Comparison of ENCODE assay signal across 13 cellular contexts in the genomic region with DNA sequence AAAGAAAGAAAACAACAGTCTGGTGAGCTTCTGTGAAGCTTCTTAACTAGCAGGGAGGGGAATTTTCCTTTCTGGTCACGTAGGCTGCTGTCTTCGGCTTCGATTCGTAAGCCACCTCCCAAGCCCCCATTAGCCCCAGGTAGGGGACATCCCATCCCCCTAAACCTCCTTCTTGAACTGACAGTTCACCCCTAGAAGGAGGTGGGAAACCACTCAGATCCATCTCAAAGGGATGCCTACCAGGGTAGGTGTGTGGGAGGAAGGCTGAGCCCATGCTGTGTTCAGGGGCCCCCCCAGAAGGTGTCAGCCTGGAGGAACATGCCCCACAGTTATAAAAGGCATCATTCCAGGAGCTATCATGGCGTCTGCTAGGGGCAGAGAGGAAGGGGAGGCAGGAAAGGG. TPM values are rescaled to one million over a fixed set of nuclear protein-coding genes. Genes with fewer than 3 reads are reported as not detected.
DNase-seq lines count a peak whose midpoint lies in the region; ATAC-seq and TF ChIP-seq lines count a peak whose summit lies in the region.
"Had no signal": no experiment of that assay in that cellular context is flagged by ENCODE, and none has a peak within 500 bp of the region (broad histone marks: within the 10 kb centered on the region; RNA-seq: fewer than 3 reads in every experiment).

No MANE protein-coding gene starts in this region.

- H3K4me3 Mint-ChIP-seq in endodermal cell, result no peak overlapping the region
- peak overlapping the region; percentile 79 to 80 for H3K4me3 Mint-ChIP-seq in stimulated activated naive CD8-positive, alpha-beta T cell treated with anti-CD3 and anti-CD28 coated beads, Interleukin-15, amount 100 ng/mL, for 72 hours

- H3K9me3 ChIP-seq in endodermal cell (ENCODE audit: control insufficient read depth, low read length) (no peaks in the 10 kb centered on the region), heart right ventricle (no peaks in the 10 kb centered on the region)
- H3K9me3 ChIP-seq: right lobe of liver had no signal

- H3K27me3 ChIP-seq in endodermal cell (ENCODE audit: control insufficient read depth, insufficient read depth, low read length, poor library complexity, severe bottlenecking) (no peaks in the 10 kb centered on the region), heart right ventricle (peaks cover 0 to 26% (median 15%) of the 10 kb centered on the region in 7 donors)
- H3K27me3 ChIP-seq: right lobe of liver had no signal

- H3K36me3 Mint-ChIP-seq in endodermal cell (ENCODE audit: low read depth), result no peaks in the 10 kb centered on the region

- TF ChIP-seq CTCF in endodermal cell (conservative IDR thresholded peaks at IDR 0.05) (no peak), heart right ventricle (IDR thresholded peaks at IDR 0.05) (no peak)

- H3K4me3 ChIP-seq in endodermal cell (ENCODE audit: low read length) (no peak overlapping the region), heart right ventricle (no peak overlapping the region)
- H3K4me3 ChIP-seq: right lobe of liver had no signal

- peak overlapping the region; percentile 52 for H3K27ac ChIP-seq in endodermal cell (ENCODE audit: low read depth, low read length)
- H3K27ac ChIP-seq in heart right ventricle, result peak overlapping the region in 1 of 10 donors; percentile 1
- H3K27ac ChIP-seq: right lobe of liver had no signal

- H3K9me3 Mint-ChIP-seq in endodermal cell, result no peaks in the 10 kb centered on the region
- no peaks in the 10 kb centered on the region for H3K9me3 Mint-ChIP-seq in stimulated activated naive CD8-positive, alpha-beta T cell treated with anti-CD3 and anti-CD28 coated beads, Interleukin-15, amount 100 ng/mL, for 72 hours

- DNase-seq in activated gamma-delta T cell treated with anti-CD3 and anti-CD28 coated beads, Interleukin-2, amount 50 U/mL, for 16 hours (ENCODE audit: low read depth), result peak; percentile 49
- DNase-seq in activated gamma-delta T cell (lab: John Stamatoyannopoulos, UW), result no peak
- peak; percentile 72 for DNase-seq in activated CD8-positive, alpha-beta memory T cell treated with anti-CD3 and anti-CD28 coated beads, Interleukin-2, amount 50 U/mL, for 48 hours
- peak; percentile 63 for DNase-seq in endodermal cell
- DNase-seq in stimulated activated naive CD8-positive, alpha-beta T cell treated with anti-CD3 and anti-CD28 coated beads, Interleukin-15, amount 100 ng/mL, for 72 hours, result peak; percentile 70 to 85
- no peak for DNase-seq in RKO (ENCODE audit: low spot score)
- DNase-seq in heart right ventricle, result no peak
- DNase-seq: ACHN, amniotic stem cell, NCI-H526, right lobe of liver had no signal

- H3K27me3 Mint-ChIP-seq in endodermal cell (ENCODE audit: insufficient read depth), result peaks cover 8% of the 10 kb centered on the region
- H3K27me3 Mint-ChIP-seq in stimulated activated naive CD8-positive, alpha-beta T cell treated with anti-CD3 and anti-CD28 coated beads, Interleukin-15, amount 100 ng/mL, for 72 hours, result no peaks in the 10 kb centered on the region

- intact Hi-C loops in heart right ventricle (cut with DNase I), result no loop called here

- peak; percentile 84 for ATAC-seq in stimulated activated naive CD8-positive, alpha-beta T cell treated with anti-CD3 and anti-CD28 coated beads, Interleukin-15, amount 100 ng/mL, for 72 hours
- ATAC-seq in HG03521 (IDR thresholded peaks at IDR 0.05; ENCODE audit: unreplicated experiment) (no peak), heart right ventricle (no peak)

- H3K9ac ChIP-seq in endodermal cell (ENCODE audit: extremely low read depth, low read length, poor library complexity, severe bottlenecking), result no peak overlapping the region

- 44% methylated on average over 5 of the region's 5 CpGs; no CpG with 5 or more reads in 1 of the 2 experiments for whole genome bisulfite sequencing in endodermal cell (ENCODE audit: insufficient coverage in 1 of 2, insufficient read length in 1 of 2), 2 experiments
- WGBS in heart right ventricle, 2 donors, result 31 to 39% methylated on average over 5 of the region's 5 CpGs

- peak overlapping the region; percentile 53 for H3K27ac Mint-ChIP-seq in endodermal cell
- peak overlapping the region; percentile 90 to 98 for H3K27ac Mint-ChIP-seq in stimulated activated naive CD8-positive, alpha-beta T cell treated with anti-CD3 and anti-CD28 coated beads, Interleukin-15, amount 100 ng/mL, for 72 hours

- peaks cover 5% of the 10 kb centered on the region for H3K4me1 ChIP-seq in endodermal cell (ENCODE audit: control insufficient read depth, insufficient read depth, low read length)
- no peaks in the 10 kb centered on the region for H3K4me1 ChIP-seq in heart right ventricle
- H3K4me1 ChIP-seq: right lobe of liver had no signal

- H3K4me1 Mint-ChIP-seq in endodermal cell, result peaks cover 23% of the 10 kb centered on the region
- peaks cover 99% of the 10 kb centered on the region for H3K4me1 Mint-ChIP-seq in stimulated activated naive CD8-positive, alpha-beta T cell treated with anti-CD3 and anti-CD28 coated beads, Interleukin-15, amount 100 ng/mL, for 72 hours

- H3K36me3 ChIP-seq in endodermal cell (ENCODE audit: control insufficient read depth, insufficient read depth, low read length), result no peaks in the 10 kb centered on the region
- H3K36me3 ChIP-seq in heart right ventricle, result no peaks in the 10 kb centered on the region
- H3K36me3 ChIP-seq: right lobe of liver had no signal

RNA-seq across cellular contexts. Expression of a gene that starts 25.8 kb away (rescaled TPM):
- total RNA-seq in endodermal cell, result under 1 TPM; 0.46 to 0.55 TPM
- 0.36 TPM for polyA plus RNA-seq in endodermal cell (2013, experiment 1 of 2)
- polyA plus RNA-seq in endodermal cell (2013, experiment 2 of 2), result 0.50 TPM
- total RNA-seq in heart right ventricle, result 1 to 10 TPM in 2 of 10 donors, under 1 TPM in 7, not detected in 1; 0.31 to 6.5 (median 0.74) TPM
- under 1 TPM; 0.39 to 0.66 TPM for polyA plus RNA-seq in heart right ventricle
- total RNA-seq: kidney epithelial cell had no signal

Comparison
In these comparisons a context has a peak if more than half of its experiments do, and no peak if none do; other contexts are left out.
1. DNase-seq: peak in activated gamma-delta T cell treated with anti-CD3 and anti-CD28 coated beads, Interleukin-2, amount 50 U/mL, for 16 hours (single experiment), activated CD8-positive, alpha-beta memory T cell treated with anti-CD3 and anti-CD28 coated beads, Interleukin-2, amount 50 U/mL, for 48 hours (single experiment), endodermal cell (single experiment) and stimulated activated naive CD8-positive, alpha-beta T cell treated with anti-CD3 and anti-CD28 coated beads, Interleukin-15, amount 100 ng/mL, for 72 hours (2 of 2); none in activated gamma-delta T cell (single experiment), RKO (single experiment) and heart right ventricle (0 of 2).